8 cellular contexts compared by ENCODE assay signal in the genomic region with DNA sequence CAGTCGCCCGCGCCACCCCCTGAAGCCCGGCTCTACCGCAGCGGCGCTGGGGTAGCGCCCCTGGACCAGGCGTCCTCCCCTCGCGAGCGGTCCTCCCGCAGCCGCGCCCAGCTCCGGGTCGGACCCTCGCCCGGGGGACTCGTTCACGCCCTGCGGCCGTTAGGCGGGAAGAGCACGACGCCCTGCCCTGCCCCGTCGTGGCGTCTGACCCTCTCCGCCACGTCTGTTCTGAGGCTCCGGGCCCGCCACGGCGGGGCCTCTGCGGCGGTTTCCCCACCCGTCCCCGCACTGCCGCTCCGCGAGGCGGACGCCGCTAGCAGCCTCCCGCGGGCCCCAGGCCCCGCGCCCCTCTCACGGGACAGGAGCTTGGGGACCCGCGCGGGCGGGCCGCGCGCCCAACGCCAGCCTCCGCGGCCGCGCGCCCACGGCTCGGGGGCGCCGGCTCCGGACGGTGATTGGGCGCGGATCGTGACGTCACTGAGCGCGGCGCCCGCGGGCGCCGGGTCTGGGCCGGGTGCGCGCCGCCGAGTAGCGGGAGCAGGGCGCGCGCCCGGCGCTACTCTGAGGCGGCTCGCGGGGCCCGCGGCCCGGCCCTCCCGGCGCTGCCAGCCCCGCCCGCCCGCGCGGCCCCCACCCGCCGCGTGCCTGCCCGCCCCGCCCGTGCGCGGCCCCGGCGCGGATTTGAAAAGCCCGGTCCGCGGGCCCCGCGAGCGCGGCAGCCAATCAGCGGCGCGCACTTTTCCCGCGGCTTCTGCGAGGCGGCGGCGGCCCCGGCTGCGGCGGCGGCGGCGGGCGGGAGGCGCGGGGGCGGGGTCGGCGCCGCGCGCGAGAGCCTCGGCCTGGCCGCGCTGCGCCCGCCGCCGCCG. TPM values are rescaled to one million over a fixed set of nuclear protein-coding genes. Genes with fewer than 3 reads are reported as not detected.
DNase-seq lines count a peak whose midpoint lies in the region; ATAC-seq and TF ChIP-seq lines count a peak whose summit lies in the region.

TSS of gene NSD2 (plus strand) at position 816 of the 866 bp plus-strand sequence. CDS start 29,262 bp downstream, outside the sequence.

- WGBS in lower leg skin, 2 donors: 0 to 2% methylated on average over 20 to 35 of the region's 155 CpGs

- ATAC-seq in GM19372 (IDR thresholded peaks at IDR 0.05; ENCODE audit: low read depth, unreplicated experiment) (peak; percentile 56), HG03520 (IDR thresholded peaks at IDR 0.05; ENCODE audit: unreplicated experiment) (peak; percentile 57)

- H3K27ac ChIP-seq in dorsolateral prefrontal cortex: peak within 1 kb of the TSS; percentile 6 to 98 (median 94)

- intact Hi-C loops in dorsolateral prefrontal cortex (cut with DNase I) (loop anchor here (1.0 to 5.0 kb wide), 4 partner anchors 14 to 624 kb away; partner anchors contain the start of genes CTBP1 (in 1 of the 2) and LETM1 (in 1 of the 2)), lower leg skin (cut with DNase I; ENCODE audit: low total_unique reads) (loop anchor here (5.0 kb wide), 1 partner anchor 881 kb away; no protein-coding TSS in a partner anchor)

- TF ChIP-seq CTCF in dorsolateral prefrontal cortex (IDR thresholded peaks at IDR 0.05 in 54 of 56, conservative IDR thresholded peaks at IDR 0.05 in 2 of 56; ENCODE audit: low read depth in 1 of 56, partially characterized antibody in 56 of 56) (peak in 2 of 56 donors; percentile 11 to 20), lower leg skin (IDR thresholded peaks at IDR 0.05) (no peak)

- H3K27me3 ChIP-seq in dorsolateral prefrontal cortex: peaks cover 0 to 3% (median 0%) of the 10 kb centered on the region in 45 donors

- DNase-seq in C1 segment of cervical spinal cord (lab: John Stamatoyannopoulos, UW) (peak in 13 of 14 donors; percentile 43 to 97 (median 77)), NCI-H748 treated with DMSO at 0.1 percent for 48 hours (lab: John Stamatoyannopoulos, UW) (peak; percentile 19), dorsolateral prefrontal cortex (peak; percentile 64 to 91 (median 81)), lower leg skin (ENCODE audit: low spot score in 2 of 2) (peak; percentile 71 to 97)
- peak; percentile 90 to 92 for DNase-seq in activated CD4-positive, alpha-beta T cell treated with anti-CD3 and anti-CD28 coated beads, Interleukin-2, amount 50 U/mL, for 48 hours
- DNase-seq in stimulated activated CD4-positive, alpha-beta T cell treated with anti-CD3 and anti-CD28 coated beads, Interleukin-4, amount 100 ng/mL, for 4 hours: peak; percentile 88 to 93

- no peak for TF ChIP-seq POLR2A in lower leg skin (IDR thresholded peaks at IDR 0.05)

- H3K4me3 ChIP-seq in dorsolateral prefrontal cortex (peak within 1 kb of the TSS; percentile 61 to 93 (median 80)), lower leg skin (ENCODE audit: low read depth, poor library complexity, severe bottlenecking) (peak within 1 kb of the TSS; percentile 99)

RNA-seq across cellular contexts. Expression of gene NSD2, which starts in this region (rescaled TPM):
- 100 to 1,000 TPM in 91 of 120 experiments, 10 to 100 TPM in 29; 78.8 to 144 (median 108) TPM for total RNA-seq in dorsolateral prefrontal cortex
- total RNA-seq in lower leg skin: 10 to 100 TPM; 17.3 to 23.6 (median 19.4) TPM

Comparison
In these comparisons a context has a peak if more than half of its experiments do, and no peak if none do; other contexts are left out.
1. Peak in every context shown above with its lines: DNase-seq, ATAC-seq, H3K4me3 ChIP-seq and H3K27ac ChIP-seq.
2. DNase-seq: peak in every context shown above with its lines; median percentile 91 in activated CD4-positive, alpha-beta T cell treated with anti-CD3 and anti-CD28 coated beads, Interleukin-2, amount 50 U/mL, for 48 hours; 90 in stimulated activated CD4-positive, alpha-beta T cell treated with anti-CD3 and anti-CD28 coated beads, Interleukin-4, amount 100 ng/mL, for 4 hours; 84 in lower leg skin; 81 in dorsolateral prefrontal cortex; 77 in C1 segment of cervical spinal cord; 19 in NCI-H748 treated with DMSO at 0.1 percent for 48 hours.